ENCODE assay signal across 1 cellular context in the genomic region with DNA sequence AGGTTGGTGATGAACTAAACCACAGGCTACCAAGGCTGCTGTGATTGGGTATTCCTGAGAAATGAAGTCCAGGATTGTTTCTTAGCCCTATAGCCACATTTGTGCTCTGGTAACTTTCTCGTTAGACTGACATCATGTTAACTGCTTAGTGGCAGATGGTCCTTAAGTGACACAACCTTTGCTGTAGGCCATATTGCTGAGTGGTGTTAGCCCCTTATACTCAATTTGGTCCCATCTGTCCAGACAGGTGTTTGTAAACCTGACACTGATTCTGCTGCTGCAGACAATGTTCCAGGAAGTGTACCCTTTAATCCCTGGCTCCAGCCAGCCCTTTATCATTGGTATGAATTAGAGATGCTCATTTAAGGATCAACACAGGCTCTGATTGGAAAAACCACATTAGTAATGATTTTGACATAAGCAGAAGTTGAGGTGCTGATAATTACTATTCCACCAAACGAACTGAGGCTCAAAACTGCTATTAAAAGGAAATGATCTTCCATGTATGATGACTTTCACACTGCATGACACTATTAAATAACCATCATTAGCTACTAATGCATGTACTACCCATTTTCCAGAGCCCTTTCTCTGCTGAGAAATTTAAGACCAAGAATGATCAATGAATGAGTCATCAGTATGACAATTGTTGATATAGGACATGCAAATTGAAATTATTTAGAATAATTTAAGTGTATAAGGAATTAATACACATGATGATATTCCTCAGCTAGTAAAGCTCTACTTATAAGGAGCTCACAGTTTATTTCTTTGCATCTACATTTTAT.
TF ChIP-seq lines count a peak whose summit lies in the region.

No MANE protein-coding gene starts in this region.

TF ChIP-seq in IMR-90, 13 proteins besides CTCF, POLR2A, EP300 and RAD21 (continued from another document):
- peak; percentile 34; the same call in 1 of the 2 replicates for TF ChIP-seq FOS (IDR thresholded peaks at IDR 0.05; ENCODE audit: low read depth, low read length)
